ENCODE assay signal across 10 cellular contexts in the genomic region with DNA sequence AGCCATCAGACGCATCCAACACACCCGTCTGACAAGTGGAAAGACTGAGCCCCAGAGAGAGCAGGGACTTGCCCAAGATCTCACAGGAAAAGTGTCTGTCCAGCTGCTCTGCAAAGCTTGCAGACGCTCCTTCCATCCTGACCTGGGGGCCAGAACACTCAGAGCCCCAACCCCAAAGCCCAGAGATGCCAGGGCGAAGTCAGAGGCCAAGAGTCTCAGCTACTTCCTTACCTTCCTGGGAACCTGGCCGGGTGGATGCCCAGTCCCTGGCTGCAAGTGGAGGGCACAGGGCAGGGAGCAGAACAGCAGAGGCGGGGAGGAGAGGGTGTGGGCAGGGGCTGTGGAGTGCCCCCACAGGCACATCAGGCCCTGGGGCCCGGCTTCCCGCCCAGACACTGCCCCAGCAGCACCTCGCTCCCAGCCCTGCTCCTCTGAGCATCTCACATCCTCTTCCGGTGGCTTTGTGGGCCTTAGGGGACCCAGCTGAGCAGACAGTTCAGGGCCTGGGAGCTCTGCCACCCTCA. TPM values are rescaled to one million over a fixed set of nuclear protein-coding genes. Genes with fewer than 3 reads are reported as not detected.
DNase-seq lines count a peak whose midpoint lies in the region; ATAC-seq and TF ChIP-seq lines count a peak whose summit lies in the region.
"Had no signal": no experiment of that assay in that cellular context is flagged by ENCODE, and none has a peak within 500 bp of the region (broad histone marks: within the 10 kb centered on the region; RNA-seq: fewer than 3 reads in every experiment).

No MANE protein-coding gene starts in this region.

- H3K27ac Mint-ChIP-seq in CD4-positive, CD25-positive, alpha-beta regulatory T cell = peak overlapping the region; percentile 100
- H3K27ac Mint-ChIP-seq in activated CD8-positive, alpha-beta T cell treated with anti-CD3 and anti-CD28 coated beads, Interleukin-2, amount 10 ng/mL, durations not matched to agents 7 days and 5 days = peak overlapping the region; percentile 99

- peak overlapping the region; percentile 100 for H3K27ac ChIP-seq in CD4-positive, CD25-positive, alpha-beta regulatory T cell (ENCODE audit: insufficient read depth, low read length, poor library complexity, severe bottlenecking)
- H3K27ac ChIP-seq in lower lobe of right lung = peak overlapping the region; percentile 65
- H3K27ac ChIP-seq in testis = no peak overlapping the region

- H3K27me3 ChIP-seq in CD4-positive, CD25-positive, alpha-beta regulatory T cell (ENCODE audit: control insufficient read depth, insufficient read depth, low read length) = no peaks in the 10 kb centered on the region
- H3K27me3 ChIP-seq in lower lobe of right lung (ENCODE audit: low read depth) (no peaks in the 10 kb centered on the region), testis (no peaks in the 10 kb centered on the region)
- H3K27me3 ChIP-seq: BE2C had no signal

- CTCF ChIA-PET in activated CD8-positive, alpha-beta T cell treated with anti-CD3 and anti-CD28 coated beads, Interleukin-2, amount 10 ng/mL, durations not matched to agents 7 days and 5 days (lab: Charles Lee) = interaction anchor here (0.8 to 14.0 kb wide), 2 partner anchors 8 to 15 kb away, joined by 3 to 288 read pairs; no protein-coding TSS in a partner anchor

- peak; percentile 55 to 86 (median 70) for DNase-seq in CD4-positive, CD25-positive, alpha-beta regulatory T cell
- DNase-seq in activated CD8-positive, alpha-beta T cell treated with anti-CD3 and anti-CD28 coated beads, Interleukin-2, amount 10 ng/mL, durations not matched to agents 7 days and 5 days = peak; percentile 81
- DNase-seq in lower lobe of right lung = no peak
- DNase-seq in testis = no peak
- DNase-seq in left cardiac atrium = no peak
- DNase-seq in NCI-H82 (lab: John Stamatoyannopoulos, UW) = no peak
- DNase-seq: BE2C, midbrain had no signal

- peak overlapping the region; percentile 95 for H3K4me3 ChIP-seq in CD4-positive, CD25-positive, alpha-beta regulatory T cell (ENCODE audit: low read depth, low read length)
- peak overlapping the region; percentile 27 for H3K4me3 ChIP-seq in lower lobe of right lung
- no peak overlapping the region for H3K4me3 ChIP-seq in testis

- intact Hi-C loops in lower lobe of right lung (cut with DNase I) (no loop called here), testis (cut with DNase I; ENCODE audit: low total_unique reads) (no loop called here), left cardiac atrium (cut with DNase I) (no loop called here)

- H3K9me3 Mint-ChIP-seq in CD4-positive, CD25-positive, alpha-beta regulatory T cell = peaks cover 0 to 1% (median 0%) of the 10 kb centered on the region in 7 donors
- no peaks in the 10 kb centered on the region for H3K9me3 Mint-ChIP-seq in activated CD8-positive, alpha-beta T cell treated with anti-CD3 and anti-CD28 coated beads, Interleukin-2, amount 10 ng/mL, durations not matched to agents 7 days and 5 days (ENCODE audit: insufficient read depth)

- TF ChIP-seq POLR2A in testis (IDR thresholded peaks at IDR 0.05) = no peak

- peaks cover 8% of the 10 kb centered on the region for H3K36me3 Mint-ChIP-seq in CD4-positive, CD25-positive, alpha-beta regulatory T cell
- peaks cover 31% of the 10 kb centered on the region for H3K36me3 Mint-ChIP-seq in activated CD8-positive, alpha-beta T cell treated with anti-CD3 and anti-CD28 coated beads, Interleukin-2, amount 10 ng/mL, durations not matched to agents 7 days and 5 days (ENCODE audit: low read depth)

- POLR2A ChIA-PET in activated CD8-positive, alpha-beta T cell treated with anti-CD3 and anti-CD28 coated beads, Interleukin-2, amount 10 ng/mL, durations not matched to agents 7 days and 5 days (lab: Charles Lee) = interaction anchor here (0.8 to 1.8 kb wide), 7 partner anchors 8 to 100 kb away, joined by 3 to 15 read pairs (median 3); partner anchors contain the start of gene GTF3C5

- no peaks in the 10 kb centered on the region for H3K9me3 ChIP-seq in CD4-positive, CD25-positive, alpha-beta regulatory T cell (ENCODE audit: control insufficient read depth in 2 of 2, low read length in 2 of 2)
- H3K9me3 ChIP-seq in lower lobe of right lung = no peaks in the 10 kb centered on the region
- H3K9me3 ChIP-seq in testis = no peaks in the 10 kb centered on the region
- H3K9me3 ChIP-seq: BE2C had no signal

- WGBS in testis, 2 donors = 82 to 93% methylated on average over 6 to 10 of the region's 10 CpGs

- H3K4me3 Mint-ChIP-seq in CD4-positive, CD25-positive, alpha-beta regulatory T cell = peak overlapping the region; percentile 91 to 95 (median 92)
- peak overlapping the region; percentile 88 for H3K4me3 Mint-ChIP-seq in activated CD8-positive, alpha-beta T cell treated with anti-CD3 and anti-CD28 coated beads, Interleukin-2, amount 10 ng/mL, durations not matched to agents 7 days and 5 days

- H3K4me1 ChIP-seq in CD4-positive, CD25-positive, alpha-beta regulatory T cell (ENCODE audit: control insufficient read depth, insufficient read depth, low read length, poor library complexity, severe bottlenecking) = peaks cover 98% of the 10 kb centered on the region
- H3K4me1 ChIP-seq in lower lobe of right lung (peaks cover 80% of the 10 kb centered on the region), testis (peaks cover 25% of the 10 kb centered on the region)

- peaks cover 5% of the 10 kb centered on the region for H3K27me3 Mint-ChIP-seq in CD4-positive, CD25-positive, alpha-beta regulatory T cell
- H3K27me3 Mint-ChIP-seq in activated CD8-positive, alpha-beta T cell treated with anti-CD3 and anti-CD28 coated beads, Interleukin-2, amount 10 ng/mL, durations not matched to agents 7 days and 5 days (ENCODE audit: low read depth) = no peaks in the 10 kb centered on the region

- no peaks in the 10 kb centered on the region for H3K36me3 ChIP-seq in CD4-positive, CD25-positive, alpha-beta regulatory T cell (ENCODE audit: control insufficient read depth, insufficient read depth, low read length)
- no peaks in the 10 kb centered on the region for H3K36me3 ChIP-seq in lower lobe of right lung
- H3K36me3 ChIP-seq in testis (ENCODE audit: low read depth, missing control alignments) = no peaks in the 10 kb centered on the region

- peak; percentile 50 to 56 for ATAC-seq in CD4-positive, CD25-positive, alpha-beta regulatory T cell (ENCODE audit: low read depth in 2 of 2)
- ATAC-seq in GM21576 (IDR thresholded peaks at IDR 0.05; ENCODE audit: unreplicated experiment) (peak; percentile 30), lower lobe of right lung (no peak), HG03280 (IDR thresholded peaks at IDR 0.05; ENCODE audit: unreplicated experiment) (no peak), left cardiac atrium (no peak)
- peak; percentile 50 for ATAC-seq in activated CD8-positive, alpha-beta T cell treated with anti-CD3 and anti-CD28 coated beads, Interleukin-2, amount 10 ng/mL, durations not matched to agents 7 days and 5 days

- peaks cover 3 to 94% (median 46%) of the 10 kb centered on the region in 4 donors for H3K4me1 Mint-ChIP-seq in CD4-positive, CD25-positive, alpha-beta regulatory T cell
- peaks cover 89% of the 10 kb centered on the region for H3K4me1 Mint-ChIP-seq in activated CD8-positive, alpha-beta T cell treated with anti-CD3 and anti-CD28 coated beads, Interleukin-2, amount 10 ng/mL, durations not matched to agents 7 days and 5 days (ENCODE audit: low read depth)

- TF ChIP-seq CTCF in lower lobe of right lung (IDR thresholded peaks at IDR 0.05) (no peak), testis (IDR thresholded peaks at IDR 0.05) (no peak)

RNA-seq across cellular contexts. Expression of gene RALGDS, which starts 9.7 kb away (rescaled TPM):
- total RNA-seq in CD4-positive, CD25-positive, alpha-beta regulatory T cell = 228 TPM
- polyA plus RNA-seq in CD4-positive, CD25-positive, alpha-beta regulatory T cell = 10 to 100 TPM; 34.6 to 64.2 (median 49.2) TPM
- 100 to 1,000 TPM in 1 of 2 experiments, 10 to 100 TPM in 1; 85.7 to 102 TPM for total RNA-seq in activated CD8-positive, alpha-beta T cell treated with anti-CD3 and anti-CD28 coated beads, Interleukin-2, amount 10 ng/mL, durations not matched to agents 7 days and 5 days
- total RNA-seq in lower lobe of right lung (71.1 TPM), testis (10 to 100 TPM; 32.5 to 42.4 TPM), left cardiac atrium (10 to 100 TPM; 27.0 to 29.3 TPM)
- 23.0 TPM for polyA plus RNA-seq in testis (ENCODE audit: insufficient read depth, low read depth, low replicate concordance)

RNA-seq across cellular contexts. Expression of gene GBGT1, which starts 32.9 kb away (rescaled TPM):
- 1.5 TPM for total RNA-seq in CD4-positive, CD25-positive, alpha-beta regulatory T cell
- 1 to 10 TPM in 1 of 4 donors, under 1 TPM in 1, not detected in 2; 0.67 to 1.6 TPM for polyA plus RNA-seq in CD4-positive, CD25-positive, alpha-beta regulatory T cell
- 1 to 10 TPM; 3.1 to 4.1 TPM for total RNA-seq in activated CD8-positive, alpha-beta T cell treated with anti-CD3 and anti-CD28 coated beads, Interleukin-2, amount 10 ng/mL, durations not matched to agents 7 days and 5 days
- total RNA-seq in lower lobe of right lung (38.5 TPM), testis (10 to 100 TPM in 1 of 2 donors, 1 to 10 TPM in 1; 5.6 to 11.2 TPM), left cardiac atrium (10 to 100 TPM; 10.8 to 12.8 TPM)
- 4.0 TPM for polyA plus RNA-seq in testis (ENCODE audit: insufficient read depth, low read depth, low replicate concordance)

Comparison
In these comparisons a context has a peak if more than half of its experiments do, and no peak if none do; other contexts are left out.
1. ATAC-seq: peak in CD4-positive, CD25-positive, alpha-beta regulatory T cell (2 of 2), GM21576 (single experiment) and activated CD8-positive, alpha-beta T cell treated with anti-CD3 and anti-CD28 coated beads, Interleukin-2, amount 10 ng/mL, durations not matched to agents 7 days and 5 days (single experiment); none in lower lobe of right lung (0 of 2), HG03280 (single experiment) and left cardiac atrium (0 of 2).
2. DNase-seq: peak in CD4-positive, CD25-positive, alpha-beta regulatory T cell (3 of 3) and activated CD8-positive, alpha-beta T cell treated with anti-CD3 and anti-CD28 coated beads, Interleukin-2, amount 10 ng/mL, durations not matched to agents 7 days and 5 days (single experiment); none in lower lobe of right lung (single experiment), testis (single experiment), left cardiac atrium (single experiment) and NCI-H82 (single experiment).
3. H3K27ac ChIP-seq: peak in CD4-positive, CD25-positive, alpha-beta regulatory T cell (single experiment) and lower lobe of right lung (single experiment); none in testis (0 of 2).
4. H3K4me3 ChIP-seq: peak in CD4-positive, CD25-positive, alpha-beta regulatory T cell (single experiment) and lower lobe of right lung (single experiment); none in testis (0 of 2).